Comparison of ENCODE assay signal across 1 cellular context in the genomic region with DNA sequence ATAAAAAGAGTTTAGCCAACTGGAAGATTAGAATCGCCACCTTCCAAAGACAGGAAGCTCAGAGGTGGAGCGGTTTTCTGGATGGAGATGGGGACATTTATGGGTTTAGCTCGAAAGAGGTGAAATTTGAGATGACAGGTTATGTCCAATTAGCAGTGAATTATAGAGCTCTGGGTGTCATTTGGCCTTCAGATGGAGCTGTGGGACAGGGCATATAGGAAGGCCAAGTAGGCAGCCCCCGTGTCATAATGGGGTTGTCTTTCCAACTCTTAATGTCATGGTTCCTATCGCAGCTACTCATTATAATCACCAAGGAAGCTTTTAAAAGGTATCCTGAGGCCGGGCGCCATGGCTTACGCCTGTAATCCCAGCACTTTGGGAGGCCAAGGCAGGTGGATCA.
TF ChIP-seq lines count a peak whose summit lies in the region.

No MANE protein-coding gene starts in this region.

TF ChIP-seq in GM12878, 131 proteins besides CTCF, POLR2A, EP300 and RAD21:
- no peak for TF ChIP-seq GABPA (IDR thresholded peaks at IDR 0.05; ENCODE audit: low read depth)
- no peak for TF ChIP-seq TBL1XR1 (IDR thresholded peaks at IDR 0.05; ENCODE audit: low read depth, low read length)
- no peak for TF ChIP-seq CBFB (IDR thresholded peaks at IDR 0.05; ENCODE audit: low read depth)
- TF ChIP-seq EZH2 (IDR thresholded peaks at IDR 0.05; ENCODE audit: borderline replicate concordance, control insufficient read depth, low read depth, low read length), result no peak
- TF ChIP-seq, protein P1, sequence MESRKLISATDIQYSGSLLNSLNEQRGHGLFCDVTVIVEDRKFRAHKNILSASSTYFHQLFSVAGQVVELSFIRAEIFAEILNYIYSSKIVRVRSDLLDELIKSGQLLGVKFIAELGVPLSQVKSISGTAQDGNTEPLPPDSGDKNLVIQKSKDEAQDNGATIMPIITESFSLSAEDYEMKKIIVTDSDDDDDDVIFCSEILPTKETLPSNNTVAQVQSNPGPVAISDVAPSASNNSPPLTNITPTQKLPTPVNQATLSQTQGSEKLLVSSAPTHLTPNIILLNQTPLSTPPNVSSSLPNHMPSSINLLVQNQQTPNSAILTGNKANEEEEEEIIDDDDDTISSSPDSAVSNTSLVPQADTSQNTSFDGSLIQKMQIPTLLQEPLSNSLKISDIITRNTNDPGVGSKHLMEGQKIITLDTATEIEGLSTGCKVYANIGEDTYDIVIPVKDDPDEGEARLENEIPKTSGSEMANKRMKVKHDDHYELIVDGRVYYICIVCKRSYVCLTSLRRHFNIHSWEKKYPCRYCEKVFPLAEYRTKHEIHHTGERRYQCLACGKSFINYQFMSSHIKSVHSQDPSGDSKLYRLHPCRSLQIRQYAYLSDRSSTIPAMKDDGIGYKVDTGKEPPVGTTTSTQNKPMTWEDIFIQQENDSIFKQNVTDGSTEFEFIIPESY (IDR thresholded peaks at IDR 0.05), result no peak
- TF ChIP-seq, protein P2, sequence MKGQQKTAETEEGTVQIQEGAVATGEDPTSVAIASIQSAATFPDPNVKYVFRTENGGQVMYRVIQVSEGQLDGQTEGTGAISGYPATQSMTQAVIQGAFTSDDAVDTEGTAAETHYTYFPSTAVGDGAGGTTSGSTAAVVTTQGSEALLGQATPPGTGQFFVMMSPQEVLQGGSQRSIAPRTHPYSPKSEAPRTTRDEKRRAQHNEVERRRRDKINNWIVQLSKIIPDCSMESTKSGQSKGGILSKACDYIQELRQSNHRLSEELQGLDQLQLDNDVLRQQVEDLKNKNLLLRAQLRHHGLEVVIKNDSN (IDR thresholded peaks at IDR 0.05; ENCODE audit: borderline replicate concordance, extremely low read length, insufficient read depth, low read depth, low read length), result no peak
- no peak for TF ChIP-seq STAT3 (IDR thresholded peaks at IDR 0.05; ENCODE audit: low read depth, low read length)
- no peak for TF ChIP-seq RFX5 (IDR thresholded peaks at IDR 0.05; ENCODE audit: low read depth, low read length)
- TF ChIP-seq ZZZ3 (IDR thresholded peaks at IDR 0.05; ENCODE audit: control insufficient read depth, insufficient read length, low read depth), result no peak
- no peak for TF ChIP-seq ZNF384 (IDR thresholded peaks at IDR 0.05; ENCODE audit: borderline replicate concordance, low read depth, low read length)
- no peak for TF ChIP-seq ZNF274 (IDR thresholded peaks at IDR 0.05; ENCODE audit: insufficient read depth, insufficient read length)
- TF ChIP-seq RAD51 (IDR thresholded peaks at IDR 0.05), result no peak
- TF ChIP-seq, protein P3, sequence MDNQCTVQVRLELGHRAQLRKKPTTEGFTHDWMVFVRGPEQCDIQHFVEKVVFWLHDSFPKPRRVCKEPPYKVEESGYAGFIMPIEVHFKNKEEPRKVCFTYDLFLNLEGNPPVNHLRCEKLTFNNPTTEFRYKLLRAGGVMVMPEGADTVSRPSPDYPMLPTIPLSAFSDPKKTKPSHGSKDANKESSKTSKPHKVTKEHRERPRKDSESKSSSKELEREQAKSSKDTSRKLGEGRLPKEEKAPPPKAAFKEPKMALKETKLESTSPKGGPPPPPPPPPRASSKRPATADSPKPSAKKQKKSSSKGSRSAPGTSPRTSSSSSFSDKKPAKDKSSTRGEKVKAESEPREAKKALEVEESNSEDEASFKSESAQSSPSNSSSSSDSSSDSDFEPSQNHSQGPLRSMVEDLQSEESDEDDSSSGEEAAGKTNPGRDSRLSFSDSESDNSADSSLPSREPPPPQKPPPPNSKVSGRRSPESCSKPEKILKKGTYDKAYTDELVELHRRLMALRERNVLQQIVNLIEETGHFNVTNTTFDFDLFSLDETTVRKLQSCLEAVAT (IDR thresholded peaks at IDR 0.05), result no peak
- no peak for TF ChIP-seq YY1 (IDR thresholded peaks at IDR 0.05; ENCODE audit: low read depth, low read length)
- TF ChIP-seq ZNF217 (IDR thresholded peaks at IDR 0.05), result no peak
- TF ChIP-seq NFYA (IDR thresholded peaks at IDR 0.05; ENCODE audit: borderline replicate concordance, low read depth, low read length), result no peak
- TF ChIP-seq BHLHE40 (IDR thresholded peaks at IDR 0.05; ENCODE audit: borderline replicate concordance in 1 of 2, low read depth in 2 of 2, low read length in 1 of 2), result no peak
